In the genomic region with DNA sequence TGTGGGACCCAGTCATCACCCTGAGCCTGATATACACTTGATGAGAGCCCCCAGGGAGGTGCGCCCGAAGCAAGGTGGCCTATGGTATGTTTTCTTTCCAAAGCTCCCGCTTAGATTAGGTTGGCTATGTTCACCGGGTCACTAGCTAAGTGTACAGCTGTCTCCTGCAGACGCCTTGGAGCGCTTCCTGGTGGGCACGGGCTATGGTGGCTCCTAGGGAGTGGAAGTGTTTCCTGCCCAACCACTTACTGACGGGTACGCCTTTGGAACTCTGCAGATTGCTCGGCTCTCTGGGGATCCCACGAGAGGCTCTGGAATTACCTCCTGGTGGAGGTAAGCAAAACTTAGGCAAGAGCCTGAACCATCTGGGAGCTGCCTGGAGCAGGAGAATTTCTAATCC, we compare ENCODE assay signal across 7 cellular contexts.
"Had no signal": no experiment of that assay in that cellular context is flagged by ENCODE, and none has a peak within 500 bp of the region (broad histone marks: within the 10 kb centered on the region; RNA-seq: fewer than 3 reads in every experiment).

No MANE protein-coding gene starts in this region.

- H3K4me3 ChIP-seq: GM23338 had no signal

- H3K9me3 Mint-ChIP-seq: GM23338 had no signal

- H3K4me1 Mint-ChIP-seq: GM23338 had no signal

- FAIRE-seq: H1, H54, HTR-8/SVneo had no signal

- DNase-seq: H9, HCEC 1CT, IMR-90 had no signal

- H3K27ac Mint-ChIP-seq: GM23338, H9 had no signal

- H3K4me3 Mint-ChIP-seq: GM23338, H9 had no signal

- ATAC-seq: GM23338 had no signal
